Comparison of ENCODE assay signal across 26 cellular contexts in the genomic region with DNA sequence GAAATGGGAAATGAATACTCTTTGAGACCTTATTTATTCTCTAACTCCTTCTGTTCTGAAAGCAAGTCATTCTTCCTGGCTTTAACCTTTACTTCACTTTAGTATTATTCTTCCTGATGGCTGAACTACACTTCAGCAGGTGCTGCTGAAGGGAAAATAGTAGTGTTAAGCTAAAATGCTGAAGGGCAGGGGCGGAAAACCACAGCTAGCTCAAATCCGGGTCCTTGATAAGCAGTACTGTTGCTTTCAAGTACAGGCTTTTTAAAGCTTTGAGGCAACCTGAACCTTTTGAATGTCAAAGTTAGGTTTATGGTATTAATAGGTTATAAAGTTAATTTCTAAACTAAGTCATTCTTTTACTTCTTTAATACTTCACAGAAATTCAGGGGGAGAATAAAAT. TPM values are rescaled to one million over a fixed set of nuclear protein-coding genes. Genes with fewer than 3 reads are reported as not detected.
DNase-seq lines count a peak whose midpoint lies in the region; ATAC-seq, FAIRE-seq and TF ChIP-seq lines count a peak whose summit lies in the region.
"Had no signal": no experiment of that assay in that cellular context is flagged by ENCODE, and none has a peak within 500 bp of the region (broad histone marks: within the 10 kb centered on the region; RNA-seq: fewer than 3 reads in every experiment).

No MANE protein-coding gene starts in this region.

- intact Hi-C loops in thyroid gland (cut with DNase I), result loop anchor here (10.0 kb wide), 1 partner anchor 68 kb away; no protein-coding TSS in a partner anchor

- 73 to 76% methylated on average over 2 of the region's 2 CpGs for WGBS in thyroid gland, 2 donors

- H3K36me3 Mint-ChIP-seq in activated CD8-positive, alpha-beta T cell treated with anti-CD3 and anti-CD28 coated beads, Interleukin-2, amount 10 ng/mL, durations not matched to agents 7 days and 5 days (ENCODE audit: low read depth), result no peaks in the 10 kb centered on the region
- H3K36me3 Mint-ChIP-seq in nephron (ENCODE audit: low read depth), result no peaks in the 10 kb centered on the region
- H3K36me3 Mint-ChIP-seq: CD14-positive monocyte had no signal

- POLR2A ChIA-PET in activated CD8-positive, alpha-beta T cell treated with anti-CD3 and anti-CD28 coated beads, Interleukin-2, amount 10 ng/mL, durations not matched to agents 7 days and 5 days (lab: Charles Lee), result interaction anchor here (3.4 kb wide), 1 partner anchor 11 kb away, joined by 15 read pairs; a partner anchor contains a TSS

- H3K27ac ChIP-seq in thyroid gland, result peak overlapping the region in 1 of 3 donors; percentile 34
- H3K27ac ChIP-seq: hepatocyte had no signal

- no peak overlapping the region for H3K4me3 ChIP-seq in thyroid gland (replicated peaks in 1 of 3)
- H3K4me3 ChIP-seq: hepatocyte had no signal

- TF ChIP-seq CTCF in nephron (IDR thresholded peaks at IDR 0.05; ENCODE audit: unreplicated experiment in 3 of 3), result no peak
- no peak for TF ChIP-seq CTCF in thyroid gland (IDR thresholded peaks at IDR 0.05)

- H3K4me1 Mint-ChIP-seq in activated CD8-positive, alpha-beta T cell treated with anti-CD3 and anti-CD28 coated beads, Interleukin-2, amount 10 ng/mL, durations not matched to agents 7 days and 5 days (ENCODE audit: low read depth), result peaks cover 27% of the 10 kb centered on the region
- peaks cover 30% of the 10 kb centered on the region for H3K4me1 Mint-ChIP-seq in nephron

- ATAC-seq in activated CD8-positive, alpha-beta T cell treated with anti-CD3 and anti-CD28 coated beads, Interleukin-2, amount 10 ng/mL, durations not matched to agents 7 days and 5 days, result peak; percentile 70
- no peak for ATAC-seq in GM19328 (IDR thresholded peaks at IDR 0.05; ENCODE audit: unreplicated experiment)
- no peak for ATAC-seq in GM19397 (IDR thresholded peaks at IDR 0.05; ENCODE audit: unreplicated experiment)

- no peaks in the 10 kb centered on the region for H3K27me3 ChIP-seq in thyroid gland
- H3K27me3 ChIP-seq: hepatocyte had no signal

- no peaks in the 10 kb centered on the region for H3K4me1 ChIP-seq in thyroid gland

- H3K9me3 Mint-ChIP-seq in activated CD8-positive, alpha-beta T cell treated with anti-CD3 and anti-CD28 coated beads, Interleukin-2, amount 10 ng/mL, durations not matched to agents 7 days and 5 days (ENCODE audit: insufficient read depth), result no peaks in the 10 kb centered on the region
- H3K9me3 Mint-ChIP-seq in nephron, result no peaks in the 10 kb centered on the region
- H3K9me3 Mint-ChIP-seq: CD14-positive monocyte, H9 had no signal

- TF ChIP-seq POLR2A in GM12891 (IDR thresholded peaks at IDR 0.05; ENCODE audit: low read depth, low read length) (no peak), thyroid gland (IDR thresholded peaks at IDR 0.05) (no peak)

- H3K27ac Mint-ChIP-seq in activated CD8-positive, alpha-beta T cell treated with anti-CD3 and anti-CD28 coated beads, Interleukin-2, amount 10 ng/mL, durations not matched to agents 7 days and 5 days, result peak overlapping the region; percentile 79
- H3K27ac Mint-ChIP-seq in nephron, result peak overlapping the region; percentile 69 to 85 (median 70)
- H3K27ac Mint-ChIP-seq: H9 had no signal

- H3K4me3 Mint-ChIP-seq in activated CD8-positive, alpha-beta T cell treated with anti-CD3 and anti-CD28 coated beads, Interleukin-2, amount 10 ng/mL, durations not matched to agents 7 days and 5 days, result peak overlapping the region; percentile 55
- H3K4me3 Mint-ChIP-seq in nephron, result no peak overlapping the region
- H3K4me3 Mint-ChIP-seq: CD14-positive monocyte, H9 had no signal

- peak; percentile 89 for FAIRE-seq in GM12891 (lab: Jason Lieb, UNC)

- no peaks in the 10 kb centered on the region for H3K9me3 ChIP-seq in thyroid gland

- H3K27me3 Mint-ChIP-seq in activated CD8-positive, alpha-beta T cell treated with anti-CD3 and anti-CD28 coated beads, Interleukin-2, amount 10 ng/mL, durations not matched to agents 7 days and 5 days (ENCODE audit: low read depth), result no peaks in the 10 kb centered on the region
- H3K27me3 Mint-ChIP-seq in nephron (ENCODE audit: low read depth), result no peaks in the 10 kb centered on the region

- H3K36me3 ChIP-seq in thyroid gland, result no peaks in the 10 kb centered on the region

- CTCF ChIA-PET in activated CD8-positive, alpha-beta T cell treated with anti-CD3 and anti-CD28 coated beads, Interleukin-2, amount 10 ng/mL, durations not matched to agents 7 days and 5 days (lab: Charles Lee), result interaction anchor here (0.7 to 2.7 kb wide), 8 partner anchors 10 to 863 kb away, joined by 3 to 29 read pairs (median 4); a partner anchor contains a TSS

- DNase-seq in activated CD8-positive, alpha-beta memory T cell treated with anti-CD3 and anti-CD28 coated beads, Interleukin-2, amount 50 U/mL, for 4 hours, result peak; percentile 17
- DNase-seq in activated CD8-positive, alpha-beta memory T cell treated with anti-CD3 and anti-CD28 coated beads, Interleukin-2, amount 50 U/mL, for 48 hours, result no peak
- DNase-seq in GM12891 (ENCODE audit: insufficient read length, low spot score) (no peak), thyroid gland (no peak)
- DNase-seq in activated CD8-positive, alpha-beta T cell treated with anti-CD3 and anti-CD28 coated beads, Interleukin-2, amount 10 ng/mL, durations not matched to agents 7 days and 5 days, result peak; percentile 49
- DNase-seq: activated CD4-positive, CD25-positive, alpha-beta regulatory T cell treated with anti-CD3 and anti-CD28 coated beads, Interleukin-2, amount 50 U/mL, for 72 hours; activated gamma-delta T cell; DMS 273 treated with DMSO at 0.1 percent for 48 hours; effector CD4-positive, alpha-beta T cell; erythroblast; foreskin melanocyte; H9; KG1; NCI-H1092; NCI-H2029 treated with DMSO at 0.1 percent for 48 hours; right cardiac atrium; stimulated activated CD8-positive, alpha-beta memory T cell treated with anti-CD3 and anti-CD28 coated beads, Interleukin-4, amount 100 ng/mL, for 48 hours; T-helper 9 cell had no signal

TF ChIP-seq in GM12891, 5 proteins besides CTCF, POLR2A, EP300 and RAD21:
- TF ChIP-seq TAF1 (IDR thresholded peaks at IDR 0.05; ENCODE audit: low read depth, low read length), result no peak
- no peak for TF ChIP-seq SPI1 (IDR thresholded peaks at IDR 0.05; ENCODE audit: low read depth, low read length)
- TF ChIP-seq POU2F2 (IDR thresholded peaks at IDR 0.05; ENCODE audit: low read depth, low read length), result no peak
- TF ChIP-seq POLR2AphosphoS5 (IDR thresholded peaks at IDR 0.05; ENCODE audit: low read depth, low read length), result no peak
- no peak for TF ChIP-seq PAX5 (IDR thresholded peaks at IDR 0.05; ENCODE audit: insufficient read depth, low read length, severe bottlenecking)

RNA-seq across cellular contexts. Expression of a gene that starts 10.7 kb away (rescaled TPM):
- polyA plus RNA-seq in GM12891 (2012; ENCODE audit: low read depth, missing spikeins), result 0.12 TPM
- total RNA-seq in activated CD8-positive, alpha-beta T cell treated with anti-CD3 and anti-CD28 coated beads, Interleukin-2, amount 10 ng/mL, durations not matched to agents 7 days and 5 days, result not detected
- not detected for total RNA-seq in thyroid gland
- total RNA-seq: chondrocyte, H9, hepatocyte, lung microvascular endothelial cell, osteocyte, right cardiac atrium had no signal
- polyA plus RNA-seq: CD14-positive monocyte, hepatocyte, right cardiac atrium had no signal

RNA-seq across cellular contexts. Expression of a gene that starts 11.0 kb away (rescaled TPM):
- 32.1 TPM for polyA plus RNA-seq in GM12891 (2012; ENCODE audit: low read depth, missing spikeins)
- total RNA-seq in activated CD8-positive, alpha-beta T cell treated with anti-CD3 and anti-CD28 coated beads, Interleukin-2, amount 10 ng/mL, durations not matched to agents 7 days and 5 days, result 10 to 100 TPM; 14.4 to 15.9 TPM
- total RNA-seq in thyroid gland, result 10 to 100 TPM; 14.4 to 32.7 (median 21.1) TPM

Comparison
In these comparisons a context has a peak if more than half of its experiments do, and no peak if none do; other contexts are left out.
1. DNase-seq: peak in activated CD8-positive, alpha-beta memory T cell treated with anti-CD3 and anti-CD28 coated beads, Interleukin-2, amount 50 U/mL, for 4 hours (single experiment) and activated CD8-positive, alpha-beta T cell treated with anti-CD3 and anti-CD28 coated beads, Interleukin-2, amount 10 ng/mL, durations not matched to agents 7 days and 5 days (single experiment); none in activated CD8-positive, alpha-beta memory T cell treated with anti-CD3 and anti-CD28 coated beads, Interleukin-2, amount 50 U/mL, for 48 hours (single experiment), GM12891 (single experiment) and thyroid gland (0 of 2).